Comparison of ENCODE assay signal across 25 cellular contexts in genomic region chr9:133797406-133798150, GRCh38. TPM values are rescaled to one million over a fixed set of nuclear protein-coding genes. Genes with fewer than 3 reads are reported as not detected.
"Had no signal": no experiment of that assay in that cellular context is flagged by ENCODE, and none has a peak within 500 bp of the region (broad histone marks: within the 10 kb centered on the region; RNA-seq: fewer than 3 reads in every experiment).

No MANE protein-coding gene starts in this region.

- H3K9me3 ChIP-seq: gastrocnemius medialis, neutrophil, prostate gland, right atrium auricular region, sigmoid colon, spleen, stomach, tibial artery had no signal

- H3K27me3 Mint-ChIP-seq: memory B cell, type B pancreatic cell had no signal

- H3K27ac Mint-ChIP-seq: natural killer cell, type B pancreatic cell had no signal

- H3K4me1 ChIP-seq: parathyroid adenoma had no signal

- H3K36me3 ChIP-seq: gastrocnemius medialis, neutrophil, prostate gland, right atrium auricular region, sigmoid colon had no signal

- H3K4me3 ChIP-seq: dorsolateral prefrontal cortex, gastrocnemius medialis, lung, prostate gland, right atrium auricular region, sigmoid colon, spleen, stomach, tibial artery had no signal

- DNase-seq: dorsolateral prefrontal cortex; effector CD4-positive, alpha-beta T cell; foreskin fibroblast; gastrocnemius medialis; head of caudate nucleus; kidney; natural killer cell; sigmoid colon; spleen; stimulated activated CD4-positive, alpha-beta T cell treated with anti-CD3 and anti-CD28 coated beads, Interleukin-4, amount 100 ng/mL, for 4 hours; stimulated activated naive CD4-positive, alpha-beta T cell treated with Interleukin-2 at 50 U/mL for 16 hours; stomach; tibial artery had no signal

- H3K36me3 Mint-ChIP-seq: natural killer cell, type B pancreatic cell had no signal

- H3K9me3 Mint-ChIP-seq: memory B cell, natural killer cell, type B pancreatic cell had no signal

- FAIRE-seq: colon, kidney had no signal

- H3K4me3 Mint-ChIP-seq: memory B cell, natural killer cell, type B pancreatic cell had no signal

- H3K27me3 ChIP-seq: dorsolateral prefrontal cortex, gastrocnemius medialis, neutrophil, right atrium auricular region, sigmoid colon, stomach, tibial artery had no signal

- H2AFZ ChIP-seq: parathyroid adenoma had no signal

- H3K27ac ChIP-seq: dorsolateral prefrontal cortex, epithelial cell of prostate, gastrocnemius medialis, neutrophil, parathyroid adenoma, prostate gland, right atrium auricular region, sigmoid colon, spleen, stomach, tibial artery had no signal

- ATAC-seq: esophagus mucosa, gastrocnemius medialis, left lobe of liver, natural killer cell had no signal

- H3K79me2 ChIP-seq: parathyroid adenoma had no signal

- H3K9ac ChIP-seq: parathyroid adenoma had no signal

RNA-seq across cellular contexts. Expression of gene SARDH, which starts 59.4 kb away (rescaled TPM):
- polyA plus RNA-seq: neural cell had no signal
